In genomic region chr22:39985383-39986045, GRCh38 we compare ENCODE assay signal across 16 cellular contexts. TPM values are rescaled to one million over a fixed set of nuclear protein-coding genes. Genes with fewer than 3 reads are reported as not detected.
DNase-seq lines count a peak whose midpoint lies in the region; ATAC-seq and TF ChIP-seq lines count a peak whose summit lies in the region.
"Had no signal": no experiment of that assay in that cellular context is flagged by ENCODE, and none has a peak within 500 bp of the region (broad histone marks: within the 10 kb centered on the region; RNA-seq: fewer than 3 reads in every experiment).

No MANE protein-coding gene starts in this region.

- H3K36me3 Mint-ChIP-seq in activated CD8-positive, alpha-beta memory T cell treated with anti-CD3 and anti-CD28 coated beads, Interleukin-2, amount 10 ng/mL, durations not matched to agents 7 days and 5 days: no peaks in the 10 kb centered on the region
- H3K36me3 Mint-ChIP-seq in activated naive CD8-positive, alpha-beta T cell: no peaks in the 10 kb centered on the region

- DNase-seq in activated CD8-positive, alpha-beta memory T cell treated with anti-CD3 and anti-CD28 coated beads, Interleukin-2, amount 10 ng/mL, durations not matched to agents 7 days and 5 days: no peak
- DNase-seq in activated CD8-positive, alpha-beta memory T cell treated with anti-CD3 and anti-CD28 coated beads for 24 hours: no peak
- DNase-seq in left lung: no peak
- DNase-seq in thyroid gland: peak; percentile 85 to 87
- DNase-seq in HuH-7.5 (ENCODE audit: low spot score): no peak
- no peak for DNase-seq in retina
- DNase-seq: activated CD4-positive, CD25-positive, alpha-beta regulatory T cell; foreskin fibroblast; NCI-H146; NCI-H526 treated with DMSO at 0.1 percent for 48 hours had no signal

- H3K9me3 Mint-ChIP-seq in activated CD8-positive, alpha-beta memory T cell treated with anti-CD3 and anti-CD28 coated beads, Interleukin-2, amount 10 ng/mL, durations not matched to agents 7 days and 5 days (ENCODE audit: low read depth): no peaks in the 10 kb centered on the region
- H3K9me3 Mint-ChIP-seq in activated naive CD8-positive, alpha-beta T cell (ENCODE audit: low read depth): no peaks in the 10 kb centered on the region
- H3K9me3 Mint-ChIP-seq: activated T-helper 2 cell treated with anti-CD3 and anti-CD28 coated beads, Interferon-gamma antibody, Interleukin-2, Interleukin-4, amounts not matched to agents 10 μg/mL and 5 μg/mL and 100 μg/mL, durations not matched to agents 14 hours and 24 hours and 36 hours had no signal

- CTCF ChIA-PET in activated CD8-positive, alpha-beta memory T cell treated with anti-CD3 and anti-CD28 coated beads, Interleukin-2, amount 10 ng/mL, durations not matched to agents 7 days and 5 days (lab: Charles Lee): interaction anchor here (1.4 kb wide), 1 partner anchor 416 kb away, joined by 7 read pairs; no protein-coding TSS in a partner anchor

- ATAC-seq in activated CD8-positive, alpha-beta memory T cell treated with anti-CD3 and anti-CD28 coated beads, Interleukin-2, amount 10 ng/mL, durations not matched to agents 7 days and 5 days: peak; percentile 45
- peak; percentile 50 for ATAC-seq in left lung
- ATAC-seq in HG02973 (IDR thresholded peaks at IDR 0.05; ENCODE audit: unreplicated experiment): no peak

- H3K4me3 Mint-ChIP-seq in activated CD8-positive, alpha-beta memory T cell treated with anti-CD3 and anti-CD28 coated beads, Interleukin-2, amount 10 ng/mL, durations not matched to agents 7 days and 5 days: no peak overlapping the region
- peak overlapping the region; percentile 4 for H3K4me3 Mint-ChIP-seq in activated naive CD8-positive, alpha-beta T cell

- 45 to 64% methylated on average over 7 of the region's 7 CpGs for WGBS in thyroid gland, 2 donors

- intact Hi-C loops in left lung (cut with DNase I) (no loop called here), thyroid gland (cut with DNase I) (no loop called here)

- H3K27ac ChIP-seq in left lung: no peak overlapping the region
- H3K27ac ChIP-seq in thyroid gland: peak overlapping the region; percentile 83 to 89 (median 85)
- H3K27ac ChIP-seq: KMS-11, parathyroid adenoma had no signal

- H3K4me1 ChIP-seq in left lung (no peaks in the 10 kb centered on the region), thyroid gland (peaks cover 6 to 26% of the 10 kb centered on the region in 2 donors)

- peaks cover 9% of the 10 kb centered on the region for H3K4me1 Mint-ChIP-seq in activated CD8-positive, alpha-beta memory T cell treated with anti-CD3 and anti-CD28 coated beads, Interleukin-2, amount 10 ng/mL, durations not matched to agents 7 days and 5 days
- H3K4me1 Mint-ChIP-seq in activated naive CD8-positive, alpha-beta T cell (ENCODE audit: low read depth): peaks cover 32% of the 10 kb centered on the region

- peaks cover 0 to 70% of the 10 kb centered on the region in 2 donors for H3K27me3 ChIP-seq in left lung
- H3K27me3 ChIP-seq in thyroid gland: no peaks in the 10 kb centered on the region

- no peaks in the 10 kb centered on the region for H3K9me3 ChIP-seq in left lung
- no peaks in the 10 kb centered on the region for H3K9me3 ChIP-seq in thyroid gland

- no peaks in the 10 kb centered on the region for H3K36me3 ChIP-seq in left lung
- no peaks in the 10 kb centered on the region for H3K36me3 ChIP-seq in thyroid gland

- TF ChIP-seq POLR2A in thyroid gland (IDR thresholded peaks at IDR 0.05): peak in 1 of 2 donors; percentile 40

- H3K4me3 ChIP-seq in left lung (no peak overlapping the region), thyroid gland (replicated peaks in 1 of 3) (no peak overlapping the region)

- H3K27ac Mint-ChIP-seq in activated CD8-positive, alpha-beta memory T cell treated with anti-CD3 and anti-CD28 coated beads, Interleukin-2, amount 10 ng/mL, durations not matched to agents 7 days and 5 days: no peak overlapping the region
- H3K27ac Mint-ChIP-seq in activated naive CD8-positive, alpha-beta T cell: no peak overlapping the region
- H3K27ac Mint-ChIP-seq: activated T-helper 2 cell treated with anti-CD3 and anti-CD28 coated beads, Interferon-gamma antibody, Interleukin-2, Interleukin-4, amounts not matched to agents 10 μg/mL and 5 μg/mL and 100 μg/mL, durations not matched to agents 14 hours and 24 hours and 36 hours had no signal

- TF ChIP-seq CTCF in left lung (IDR thresholded peaks at IDR 0.05): no peak
- TF ChIP-seq CTCF in thyroid gland (IDR thresholded peaks at IDR 0.05): no peak

- H3K27me3 Mint-ChIP-seq in activated CD8-positive, alpha-beta memory T cell treated with anti-CD3 and anti-CD28 coated beads, Interleukin-2, amount 10 ng/mL, durations not matched to agents 7 days and 5 days: peaks cover 7% of the 10 kb centered on the region
- no peaks in the 10 kb centered on the region for H3K27me3 Mint-ChIP-seq in activated naive CD8-positive, alpha-beta T cell

RNA-seq across cellular contexts. Expression of gene FAM83F, which starts 9.2 kb away (rescaled TPM):
- total RNA-seq in activated CD8-positive, alpha-beta memory T cell treated with anti-CD3 and anti-CD28 coated beads, Interleukin-2, amount 10 ng/mL, durations not matched to agents 7 days and 5 days: not detected
- total RNA-seq in left lung: under 1 TPM; 0.64 to 0.73 TPM
- 10 to 100 TPM; 19.2 to 35.6 (median 26.1) TPM for total RNA-seq in thyroid gland
- total RNA-seq: RPMI7951 had no signal

RNA-seq across cellular contexts. Expression of gene TMA7B, which starts 25.3 kb away (rescaled TPM):
- total RNA-seq in activated CD8-positive, alpha-beta memory T cell treated with anti-CD3 and anti-CD28 coated beads, Interleukin-2, amount 10 ng/mL, durations not matched to agents 7 days and 5 days: 10 to 100 TPM in 1 of 2 experiments, 1 to 10 TPM in 1; 5.1 to 11.0 TPM
- total RNA-seq in left lung (under 1 TPM; 0.17 to 0.42 TPM), thyroid gland (under 1 TPM in 1 of 4 donors, not detected in 3; 0.59 TPM)

Comparison
In these comparisons a context has a peak if more than half of its experiments do, and no peak if none do; other contexts are left out.
1. DNase-seq: peak in thyroid gland (2 of 2); none in activated CD8-positive, alpha-beta memory T cell treated with anti-CD3 and anti-CD28 coated beads, Interleukin-2, amount 10 ng/mL, durations not matched to agents 7 days and 5 days (single experiment), activated CD8-positive, alpha-beta memory T cell treated with anti-CD3 and anti-CD28 coated beads for 24 hours (single experiment), left lung (0 of 2), HuH-7.5 (single experiment) and retina (single experiment).
2. H3K27ac ChIP-seq: peak in thyroid gland (3 of 3); none in left lung (0 of 2).
3. RNA of gene FAM83F, which starts 9.2 kb away (total RNA-seq): 19.2 to 35.6 TPM in thyroid gland; 0.64 to 0.73 TPM in left lung and not detected in activated CD8-positive, alpha-beta memory T cell treated with anti-CD3 and anti-CD28 coated beads, Interleukin-2, amount 10 ng/mL, durations not matched to agents 7 days and 5 days; every median in the first group is over 10 times any median in the second.